1 cellular context compared by ENCODE assay signal in genomic region chr15:67782592-67782991, GRCh38.
TF ChIP-seq lines count a peak whose summit lies in the region.

No MANE protein-coding gene starts in this region.

TF ChIP-seq in GM23338, 12 proteins besides CTCF, POLR2A, EP300 and RAD21 (continued from another document):
- TF ChIP-seq ZNF462 (CRISPR knock-in tag; IDR thresholded peaks at IDR 0.05) (no peak), ETS1 (IDR thresholded peaks at IDR 0.05) (no peak), EZH2phosphoT487 (IDR thresholded peaks at IDR 0.05; ENCODE audit: unreplicated experiment) (no peak), EZH2 (IDR thresholded peaks at IDR 0.05; ENCODE audit: low read depth, unreplicated experiment) (no peak), POLR2AphosphoS5 (IDR thresholded peaks at IDR 0.05; ENCODE audit: low read depth) (no peak), REST (IDR thresholded peaks at IDR 0.05; ENCODE audit: unreplicated experiment) (no peak), NANOG (IDR thresholded peaks at IDR 0.05; ENCODE audit: borderline replicate concordance) (no peak), CREB1 (CRISPR knock-in tag; IDR thresholded peaks at IDR 0.05; ENCODE audit: low read depth) (no peak), ZNF114 (CRISPR knock-in tag; IDR thresholded peaks at IDR 0.05) (no peak), STAT1 (IDR thresholded peaks at IDR 0.05; ENCODE audit: unreplicated experiment) (no peak), ZNF331 (CRISPR knock-in tag; IDR thresholded peaks at IDR 0.05; ENCODE audit: low read depth) (no peak)
